Comparison of ENCODE assay signal across 8 cellular contexts in genomic region chr18:9612215-9612830, GRCh38. TPM values are rescaled to one million over a fixed set of nuclear protein-coding genes. Genes with fewer than 3 reads are reported as not detected.
DNase-seq lines count a peak whose midpoint lies in the region; ATAC-seq, FAIRE-seq and TF ChIP-seq lines count a peak whose summit lies in the region.

No MANE protein-coding gene starts in this region.

- peak overlapping the region; percentile 67 to 94 for H3K4me3 ChIP-seq in foreskin fibroblast (ENCODE audit: low read depth in 1 of 2, low read length in 2 of 2)

- no peaks in the 10 kb centered on the region for H3K27me3 Mint-ChIP-seq in activated T-helper 1 cell treated with anti-CD3 and anti-CD28 coated beads, Interleukin-12 subunit alpha, Interleukin-12 subunit beta, Interleukin-2, Interleukin-4 antibody, amounts not matched to agents 30 ng/mL and 10 ng/mL and 1 ng/mL, durations not matched to agents 14 hours and 24 hours and 36 hours (ENCODE audit: insufficient read depth)

- peaks cover 13% of the 10 kb centered on the region for H3K36me3 Mint-ChIP-seq in activated T-helper 1 cell treated with anti-CD3 and anti-CD28 coated beads, Interleukin-12 subunit alpha, Interleukin-12 subunit beta, Interleukin-2, Interleukin-4 antibody, amounts not matched to agents 30 ng/mL and 10 ng/mL and 1 ng/mL, durations not matched to agents 14 hours and 24 hours and 36 hours (ENCODE audit: low read depth)

- H3K4me1 Mint-ChIP-seq in activated T-helper 1 cell treated with anti-CD3 and anti-CD28 coated beads, Interleukin-12 subunit alpha, Interleukin-12 subunit beta, Interleukin-2, Interleukin-4 antibody, amounts not matched to agents 30 ng/mL and 10 ng/mL and 1 ng/mL, durations not matched to agents 14 hours and 24 hours and 36 hours (ENCODE audit: low read depth) = peaks cover 53% of the 10 kb centered on the region

- peak; percentile 80 for FAIRE-seq in GM12892 (lab: Jason Lieb, UNC)

- intact Hi-C loops in activated T-helper 1 cell treated with anti-CD3 and anti-CD28 coated beads, Interleukin-12 subunit alpha, Interleukin-12 subunit beta, Interleukin-2, Interleukin-4 antibody, amounts not matched to agents 30 ng/mL and 10 ng/mL and 1 ng/mL, durations not matched to agents 14 hours and 24 hours and 36 hours (cut with micrococcal nuclease) = loop anchor here (1.0 to 10.0 kb wide), 10 partner anchors 60 to 1008 kb away; partner anchors contain the start of genes ANKRD12, MTCL1, RAB12 and RAB31
- intact Hi-C loops in posterior vena cava (cut with DNase I) = no loop called here

- TF ChIP-seq CTCF in foreskin fibroblast (IDR thresholded peaks at IDR 0.05; ENCODE audit: low read depth, low read length) = peak; percentile 63
- TF ChIP-seq CTCF in omental fat pad (IDR thresholded peaks at IDR 0.05) = no peak

- TF ChIP-seq POLR2A in GM12892 (IDR thresholded peaks at IDR 0.05; ENCODE audit: low read depth, low read length) = no peak

- H3K27ac Mint-ChIP-seq in activated T-helper 1 cell treated with anti-CD3 and anti-CD28 coated beads, Interleukin-12 subunit alpha, Interleukin-12 subunit beta, Interleukin-2, Interleukin-4 antibody, amounts not matched to agents 30 ng/mL and 10 ng/mL and 1 ng/mL, durations not matched to agents 14 hours and 24 hours and 36 hours = no peak overlapping the region

- ATAC-seq in omental fat pad (ENCODE audit: low FRiP score) = peak; percentile 45

- H3K4me3 Mint-ChIP-seq in activated T-helper 1 cell treated with anti-CD3 and anti-CD28 coated beads, Interleukin-12 subunit alpha, Interleukin-12 subunit beta, Interleukin-2, Interleukin-4 antibody, amounts not matched to agents 30 ng/mL and 10 ng/mL and 1 ng/mL, durations not matched to agents 14 hours and 24 hours and 36 hours = peak overlapping the region; percentile 95

- DNase-seq in ACHN = peak; percentile 54
- DNase-seq in GM12892 (ENCODE audit: insufficient read length) = no peak
- peak; percentile 58 for DNase-seq in HPDE6-E6E7 (ENCODE audit: extremely low spot score)
- DNase-seq in NCI-H82 treated with DMSO at 0.1 percent for 48 hours (lab: John Stamatoyannopoulos, UW; ENCODE audit: unreplicated experiment) = peak; percentile 41
- DNase-seq in activated T-helper 1 cell treated with anti-CD3 and anti-CD28 coated beads, Interleukin-12 subunit alpha, Interleukin-12 subunit beta, Interleukin-2, Interleukin-4 antibody, amounts not matched to agents 30 ng/mL and 10 ng/mL and 1 ng/mL, durations not matched to agents 14 hours and 24 hours and 36 hours (ENCODE audit: low spot score) = no peak
- peak in 1 of 2 donors; percentile 68 for DNase-seq in foreskin fibroblast
- no peak for DNase-seq in omental fat pad (ENCODE audit: low spot score)
- DNase-seq in posterior vena cava (ENCODE audit: low spot score) = no peak

- in situ Hi-C loops in ACHN (cut with HindIII; ENCODE audit: low pct_ligation_motif_present, low pct_unique_long_range_greater_than_20kb, low sequenced_read_pairs) = no loop called here

- H3K9me3 Mint-ChIP-seq in activated T-helper 1 cell treated with anti-CD3 and anti-CD28 coated beads, Interleukin-12 subunit alpha, Interleukin-12 subunit beta, Interleukin-2, Interleukin-4 antibody, amounts not matched to agents 30 ng/mL and 10 ng/mL and 1 ng/mL, durations not matched to agents 14 hours and 24 hours and 36 hours = no peaks in the 10 kb centered on the region

RNA-seq across cellular contexts. Expression of gene PPP4R1, which starts 2.0 kb away (rescaled TPM):
- polyA plus RNA-seq in GM12892 (2012; ENCODE audit: missing spikeins) = 29.5 TPM
- total RNA-seq in activated T-helper 1 cell treated with anti-CD3 and anti-CD28 coated beads, Interleukin-12 subunit alpha, Interleukin-12 subunit beta, Interleukin-2, Interleukin-4 antibody, amounts not matched to agents 30 ng/mL and 10 ng/mL and 1 ng/mL, durations not matched to agents 14 hours and 24 hours and 36 hours = 49.5 and 54.8 TPM in 2 replicates
- total RNA-seq in omental fat pad (100 to 1,000 TPM in 2 of 4 donors, 10 to 100 TPM in 2; 65.7 to 159 (median 99.8) TPM), posterior vena cava (100 to 1,000 TPM in 1 of 2 donors, 10 to 100 TPM in 1; 84.0 to 108 TPM)

Comparison
In these comparisons a context has a peak if more than half of its experiments do, and no peak if none do; other contexts are left out.
1. DNase-seq: peak in ACHN (single experiment), HPDE6-E6E7 (single experiment) and NCI-H82 treated with DMSO at 0.1 percent for 48 hours (single experiment); none in GM12892 (single experiment), activated T-helper 1 cell treated with anti-CD3 and anti-CD28 coated beads, Interleukin-12 subunit alpha, Interleukin-12 subunit beta, Interleukin-2, Interleukin-4 antibody, amounts not matched to agents 30 ng/mL and 10 ng/mL and 1 ng/mL, durations not matched to agents 14 hours and 24 hours and 36 hours (single experiment), omental fat pad (single experiment) and posterior vena cava (single experiment).